ENCODE assay signal across 8 cellular contexts in the genomic region with DNA sequence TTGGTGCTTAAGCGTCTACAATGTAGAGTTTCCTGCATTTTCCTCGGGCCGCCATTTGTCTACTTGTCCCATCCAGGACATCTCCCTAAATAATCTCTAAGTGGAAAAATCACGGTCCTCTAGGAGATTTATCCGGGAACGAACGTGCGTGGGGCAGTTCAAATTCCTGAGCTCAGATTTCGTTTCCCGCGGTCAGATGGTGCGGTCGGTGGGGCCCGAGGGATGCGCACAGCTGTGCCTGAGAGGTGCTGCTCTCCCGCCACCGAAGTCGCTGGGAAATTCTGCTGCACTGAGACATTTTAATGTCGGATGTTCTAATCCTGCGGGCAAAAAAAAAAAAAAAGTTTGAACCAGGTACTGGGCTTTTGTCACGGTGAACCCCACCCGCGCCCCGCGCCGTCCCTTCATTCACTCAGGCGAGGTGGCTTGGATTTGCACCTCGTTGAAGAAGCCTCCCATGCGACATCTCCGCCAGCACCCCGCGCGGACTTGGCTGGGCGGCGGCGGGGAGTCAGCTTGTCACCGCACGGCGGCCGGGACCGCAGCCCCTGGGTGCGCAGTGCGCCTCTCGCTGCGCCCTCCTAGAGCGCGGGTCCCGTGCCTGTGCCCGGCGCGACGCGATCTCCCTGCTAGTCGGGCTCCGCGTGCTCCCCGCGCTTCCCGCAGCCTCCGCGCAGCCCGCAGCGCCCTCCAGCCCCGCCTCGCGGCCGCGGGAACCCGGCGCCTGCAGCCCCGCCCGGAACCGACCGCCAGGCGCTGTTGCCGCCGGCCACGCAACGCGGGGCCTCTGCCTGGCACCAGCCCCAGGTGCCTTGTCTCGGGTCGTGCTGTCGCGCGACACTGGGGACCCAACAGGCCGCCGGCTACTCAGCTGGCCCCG.
DNase-seq lines count a peak whose midpoint lies in the region; ATAC-seq and TF ChIP-seq lines count a peak whose summit lies in the region.

No MANE protein-coding gene starts in this region.

- H2AFZ ChIP-seq in fibroblast of lung (ENCODE audit: low read length), result peak overlapping the region; percentile 75

- H4K20me1 ChIP-seq in fibroblast of lung (ENCODE audit: control insufficient read depth, extremely low read depth, insufficient read depth, low read length), result no peaks in the 10 kb centered on the region

- H3K4me1 Mint-ChIP-seq in naive thymus-derived CD8-positive, alpha-beta T cell, result peaks cover 0 to 32% (median 16%) of the 10 kb centered on the region in 4 donors

- H3K27me3 Mint-ChIP-seq in naive thymus-derived CD8-positive, alpha-beta T cell, result peaks cover 19 to 56% (median 33%) of the 10 kb centered on the region in 5 donors

- TF ChIP-seq CTCF in AG04449 (IDR thresholded peaks at IDR 0.05; ENCODE audit: insufficient read depth, low read length, missing control alignments) (no peak), fibroblast of lung (conservative IDR thresholded peaks at IDR 0.05 in 1 of 2, IDR thresholded peaks at IDR 0.05 in 1 of 2; ENCODE audit: low read depth in 1 of 2, low read length in 2 of 2) (no peak)

- H3K9me3 ChIP-seq in fibroblast of lung (ENCODE audit: control insufficient read depth, insufficient read depth, low read depth, low read length), result no peaks in the 10 kb centered on the region

- TF ChIP-seq POLR2A in GM18505 (IDR thresholded peaks at IDR 0.05; ENCODE audit: borderline replicate concordance, extremely low read depth, insufficient read depth, insufficient read length), result no peak

- no peaks in the 10 kb centered on the region for H3K4me1 ChIP-seq in fibroblast of lung (ENCODE audit: control insufficient read depth, extremely low read depth, insufficient read depth, low read length)

- no peaks in the 10 kb centered on the region for H3K36me3 ChIP-seq in fibroblast of lung (ENCODE audit: control insufficient read depth, insufficient read depth, low read length)

- CTCF ChIA-PET in AG04449 (lab: Yijun Ruan, JAX), result interaction anchor here (0.7 to 2.4 kb wide), 20 partner anchors 9 to 796 kb away, joined by 3 to 9 read pairs (median 4); no protein-coding TSS in a partner anchor

- H3K27ac ChIP-seq in fibroblast of lung (ENCODE audit: insufficient read depth, low read length), result no peak overlapping the region

- peak overlapping the region; percentile 93 for H3K4me2 ChIP-seq in fibroblast of lung (ENCODE audit: extremely low read depth, insufficient read depth, low read length)

- H3K79me2 ChIP-seq in fibroblast of lung (ENCODE audit: control insufficient read depth, insufficient read depth, low read length), result no peaks in the 10 kb centered on the region

- peak overlapping the region; percentile 41 for H3K9ac ChIP-seq in fibroblast of lung (ENCODE audit: insufficient read depth, low read length)

- H3K4me3 Mint-ChIP-seq in naive thymus-derived CD8-positive, alpha-beta T cell, result peak overlapping the region; percentile 25 to 82 (median 56)

- H3K36me3 Mint-ChIP-seq in naive thymus-derived CD8-positive, alpha-beta T cell, result no peaks in the 10 kb centered on the region

- H3K4me3 ChIP-seq in AG04449 (ENCODE audit: low read depth, low read length), result peak overlapping the region; percentile 62
- peak overlapping the region; percentile 39 to 69 (median 60) for H3K4me3 ChIP-seq in fibroblast of lung (replicated peaks in 1 of 4; ENCODE audit: control extremely low read depth in 1 of 4, insufficient read depth in 1 of 4, low read depth in 3 of 4, low read length in 4 of 4)

- peaks cover 0 to 9% (median 0%) of the 10 kb centered on the region in 9 donors for H3K9me3 Mint-ChIP-seq in naive thymus-derived CD8-positive, alpha-beta T cell

- POLR2A ChIA-PET in AG04449 (lab: Yijun Ruan, JAX), result interaction anchor here (0.6 to 0.7 kb wide), 2 partner anchors 83 to 451 kb away, joined by 3 read pairs; no protein-coding TSS in a partner anchor
- POLR2A ChIA-PET in naive thymus-derived CD8-positive, alpha-beta T cell (lab: Charles Lee), result no interaction called here

- no peaks in the 10 kb centered on the region for H3K27me3 ChIP-seq in fibroblast of lung (ENCODE audit: control insufficient read depth, insufficient read depth, low read length)

- peak overlapping the region in 2 of 10 donors; percentile 80 to 81 for H3K27ac Mint-ChIP-seq in naive thymus-derived CD8-positive, alpha-beta T cell

- ATAC-seq in GM18505 (IDR thresholded peaks at IDR 0.05; ENCODE audit: unreplicated experiment) (peak; percentile 58), SK-N-SH treated with all-trans-retinoic acid at 6 μM for 48 hours (peak; percentile 81), GM21367 (IDR thresholded peaks at IDR 0.05; ENCODE audit: unreplicated experiment) (no peak)
- peak in 1 of 2 donors; percentile 41 for ATAC-seq in naive thymus-derived CD8-positive, alpha-beta T cell

- DNase-seq in AG04449 (ENCODE audit: low read depth, low spot score), result no peak
- DNase-seq in fibroblast of lung (ENCODE audit: low read depth in 2 of 2), result peak in 1 of 2 donors; percentile 46
- no peak for DNase-seq in naive thymus-derived CD8-positive, alpha-beta T cell
- DNase-seq in NOMO-1 treated with dmso at 0.1 percent for 144 hours (lab: John Stamatoyannopoulos, UW; ENCODE audit: unreplicated experiment), result no peak
- DNase-seq in NOMO-1 (lab: John Stamatoyannopoulos, UW; ENCODE audit: unreplicated experiment in 2 of 2), result no peak

TF ChIP-seq in SK-N-SH treated with all-trans-retinoic acid at 6 μM for 48 hours, 23 proteins besides CTCF, POLR2A, EP300 and RAD21:
- TF ChIP-seq ZNF565 (CRISPR knock-in tag; conservative IDR thresholded peaks at IDR 0.05; ENCODE audit: low read depth), result no peak
- no peak for TF ChIP-seq PPARA (CRISPR knock-in tag; IDR thresholded peaks at IDR 0.05; ENCODE audit: borderline replicate concordance)
- no peak for TF ChIP-seq ESRRG (CRISPR knock-in tag; IDR thresholded peaks at IDR 0.05)
- no peak for TF ChIP-seq GLIS3 (CRISPR knock-in tag; IDR thresholded peaks at IDR 0.05)
- TF ChIP-seq, protein P1, sequence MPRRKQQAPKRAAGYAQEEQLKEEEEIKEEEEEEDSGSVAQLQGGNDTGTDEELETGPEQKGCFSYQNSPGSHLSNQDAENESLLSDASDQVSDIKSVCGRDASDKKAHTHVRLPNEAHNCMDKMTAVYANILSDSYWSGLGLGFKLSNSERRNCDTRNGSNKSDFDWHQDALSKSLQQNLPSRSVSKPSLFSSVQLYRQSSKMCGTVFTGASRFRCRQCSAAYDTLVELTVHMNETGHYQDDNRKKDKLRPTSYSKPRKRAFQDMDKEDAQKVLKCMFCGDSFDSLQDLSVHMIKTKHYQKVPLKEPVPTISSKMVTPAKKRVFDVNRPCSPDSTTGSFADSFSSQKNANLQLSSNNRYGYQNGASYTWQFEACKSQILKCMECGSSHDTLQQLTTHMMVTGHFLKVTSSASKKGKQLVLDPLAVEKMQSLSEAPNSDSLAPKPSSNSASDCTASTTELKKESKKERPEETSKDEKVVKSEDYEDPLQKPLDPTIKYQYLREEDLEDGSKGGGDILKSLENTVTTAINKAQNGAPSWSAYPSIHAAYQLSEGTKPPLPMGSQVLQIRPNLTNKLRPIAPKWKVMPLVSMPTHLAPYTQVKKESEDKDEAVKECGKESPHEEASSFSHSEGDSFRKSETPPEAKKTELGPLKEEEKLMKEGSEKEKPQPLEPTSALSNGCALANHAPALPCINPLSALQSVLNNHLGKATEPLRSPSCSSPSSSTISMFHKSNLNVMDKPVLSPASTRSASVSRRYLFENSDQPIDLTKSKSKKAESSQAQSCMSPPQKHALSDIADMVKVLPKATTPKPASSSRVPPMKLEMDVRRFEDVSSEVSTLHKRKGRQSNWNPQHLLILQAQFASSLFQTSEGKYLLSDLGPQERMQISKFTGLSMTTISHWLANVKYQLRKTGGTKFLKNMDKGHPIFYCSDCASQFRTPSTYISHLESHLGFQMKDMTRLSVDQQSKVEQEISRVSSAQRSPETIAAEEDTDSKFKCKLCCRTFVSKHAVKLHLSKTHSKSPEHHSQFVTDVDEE (CRISPR knock-in tag; IDR thresholded peaks at IDR 0.05), result no peak
- TF ChIP-seq SNAI2 (CRISPR knock-in tag; IDR thresholded peaks at IDR 0.05), result no peak
- TF ChIP-seq, protein P2, sequence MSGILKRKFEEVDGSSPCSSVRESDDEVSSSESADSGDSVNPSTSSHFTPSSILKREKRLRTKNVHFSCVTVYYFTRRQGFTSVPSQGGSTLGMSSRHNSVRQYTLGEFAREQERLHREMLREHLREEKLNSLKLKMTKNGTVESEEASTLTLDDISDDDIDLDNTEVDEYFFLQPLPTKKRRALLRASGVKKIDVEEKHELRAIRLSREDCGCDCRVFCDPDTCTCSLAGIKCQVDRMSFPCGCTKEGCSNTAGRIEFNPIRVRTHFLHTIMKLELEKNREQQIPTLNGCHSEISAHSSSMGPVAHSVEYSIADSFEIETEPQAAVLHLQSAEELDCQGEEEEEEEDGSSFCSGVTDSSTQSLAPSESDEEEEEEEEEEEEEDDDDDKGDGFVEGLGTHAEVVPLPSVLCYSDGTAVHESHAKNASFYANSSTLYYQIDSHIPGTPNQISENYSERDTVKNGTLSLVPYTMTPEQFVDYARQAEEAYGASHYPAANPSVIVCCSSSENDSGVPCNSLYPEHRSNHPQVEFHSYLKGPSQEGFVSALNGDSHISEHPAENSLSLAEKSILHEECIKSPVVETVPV (CRISPR knock-in tag; IDR thresholded peaks at IDR 0.05), result no peak
- TF ChIP-seq TCF4 (CRISPR knock-in tag; IDR thresholded peaks at IDR 0.05; ENCODE audit: borderline replicate concordance), result no peak
- TF ChIP-seq ISL1 (CRISPR knock-in tag; IDR thresholded peaks at IDR 0.05), result no peak
- TF ChIP-seq TOX (CRISPR knock-in tag; IDR thresholded peaks at IDR 0.05; ENCODE audit: borderline replicate concordance), result no peak
- no peak for TF ChIP-seq BACH2 (CRISPR knock-in tag; IDR thresholded peaks at IDR 0.05; ENCODE audit: borderline replicate concordance)
TF ChIP-seq in SK-N-SH treated with all-trans-retinoic acid at 6 μM for 48 hours: peak in this region for 0.
